Comparison of ENCODE assay signal across 23 cellular contexts in the genomic region with DNA sequence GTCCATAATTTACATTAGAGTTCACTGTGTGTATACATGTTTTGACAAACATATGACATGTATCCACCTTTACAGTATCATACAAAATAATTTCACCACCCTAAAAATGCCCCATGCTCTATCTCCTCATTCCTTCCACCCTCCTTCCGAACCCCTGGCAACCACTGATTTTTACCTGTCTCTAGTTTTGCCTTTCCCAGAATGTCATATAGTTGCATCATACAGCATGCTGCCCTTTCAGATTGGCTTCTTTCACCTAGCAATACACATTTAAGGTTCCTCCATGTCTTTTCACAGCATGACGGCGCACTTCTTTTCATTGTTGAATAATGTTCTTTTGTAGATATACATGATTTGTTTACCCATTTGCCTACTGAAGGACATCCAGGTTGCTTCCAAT. TPM values are rescaled to one million over a fixed set of nuclear protein-coding genes. Genes with fewer than 3 reads are reported as not detected.
DNase-seq lines count a peak whose midpoint lies in the region; ATAC-seq and TF ChIP-seq lines count a peak whose summit lies in the region.
"Had no signal": no experiment of that assay in that cellular context is flagged by ENCODE, and none has a peak within 500 bp of the region (broad histone marks: within the 10 kb centered on the region; RNA-seq: fewer than 3 reads in every experiment).

No MANE protein-coding gene starts in this region.

- ATAC-seq in activated CD4-positive, alpha-beta T cell treated with anti-CD3 and anti-CD28 coated beads for 36 hours: no peak
- ATAC-seq in WTC11 (no peak), left ventricle myocardium superior (no peak), HG03135 (IDR thresholded peaks at IDR 0.05; ENCODE audit: unreplicated experiment) (no peak)
- ATAC-seq: body of pancreas; effector memory CD8-positive, alpha-beta T cell; right cardiac atrium; T-cell had no signal

- no peak overlapping the region for H3K4me3 Mint-ChIP-seq in activated CD4-positive, alpha-beta T cell treated with anti-CD3 and anti-CD28 coated beads for 36 hours
- H3K4me3 Mint-ChIP-seq in WTC11: no peak overlapping the region
- no peak overlapping the region for H3K4me3 Mint-ChIP-seq in osteocyte (ENCODE audit: unreplicated experiment)
- H3K4me3 Mint-ChIP-seq: effector memory CD8-positive, alpha-beta T cell; memory B cell; T-cell had no signal

- H3K4me1 ChIP-seq in HEK293 (ENCODE audit: control insufficient read depth, insufficient read depth, low read length): peaks cover 3% of the 10 kb centered on the region; the same call in 1 of the 2 replicates
- H3K4me1 ChIP-seq: body of pancreas had no signal

- CTCF ChIA-PET in activated CD4-positive, alpha-beta T cell treated with anti-CD3 and anti-CD28 coated beads for 36 hours (lab: Charles Lee): no interaction called here
- CTCF ChIA-PET in HEK293 (lab: Yijun Ruan, JAX): no interaction called here
- CTCF ChIA-PET in WTC11 (lab: Charles Lee): no interaction called here

- peaks cover 29% of the 10 kb centered on the region for H3K4me1 Mint-ChIP-seq in activated CD4-positive, alpha-beta T cell treated with anti-CD3 and anti-CD28 coated beads for 36 hours
- H3K4me1 Mint-ChIP-seq in WTC11: peaks cover 24% of the 10 kb centered on the region
- H3K4me1 Mint-ChIP-seq in osteocyte (ENCODE audit: unreplicated experiment): no peaks in the 10 kb centered on the region

- H3K27me3 Mint-ChIP-seq in activated CD4-positive, alpha-beta T cell treated with anti-CD3 and anti-CD28 coated beads for 36 hours: no peaks in the 10 kb centered on the region
- H3K27me3 Mint-ChIP-seq in WTC11 (ENCODE audit: low read depth) (no peaks in the 10 kb centered on the region; the same call in 1 of the 2 replicates), osteocyte (ENCODE audit: unreplicated experiment) (no peaks in the 10 kb centered on the region)
- H3K27me3 Mint-ChIP-seq: effector memory CD8-positive, alpha-beta T cell; memory B cell; T-cell had no signal

- no peak overlapping the region for H3K27ac ChIP-seq in HEK293 (ENCODE audit: extremely low read depth, low read depth, low read length)
- H3K27ac ChIP-seq: body of pancreas, C4-2B had no signal

- H3K4me3 ChIP-seq in HEK293 (ENCODE audit: low read depth, low read length): no peak overlapping the region
- H3K4me3 ChIP-seq: body of pancreas had no signal

- H3K27ac Mint-ChIP-seq in activated CD4-positive, alpha-beta T cell treated with anti-CD3 and anti-CD28 coated beads for 36 hours: peak overlapping the region; percentile 89
- H3K27ac Mint-ChIP-seq in WTC11 (peak overlapping the region; percentile 79), osteocyte (ENCODE audit: unreplicated experiment) (peak overlapping the region; percentile 1)
- H3K27ac Mint-ChIP-seq: memory B cell, T-cell had no signal

- H3K9me3 ChIP-seq in HEK293 (ENCODE audit: control insufficient read depth, insufficient read depth, low read depth, low read length): no peaks in the 10 kb centered on the region
- H3K9me3 ChIP-seq: body of pancreas had no signal

- H3K9me3 Mint-ChIP-seq in activated CD4-positive, alpha-beta T cell treated with anti-CD3 and anti-CD28 coated beads for 36 hours (ENCODE audit: low read depth): no peaks in the 10 kb centered on the region
- H3K9me3 Mint-ChIP-seq in WTC11 (no peaks in the 10 kb centered on the region), osteocyte (ENCODE audit: unreplicated experiment) (no peaks in the 10 kb centered on the region)
- H3K9me3 Mint-ChIP-seq: effector memory CD8-positive, alpha-beta T cell; memory B cell; T-cell had no signal

- POLR2A ChIA-PET in activated CD4-positive, alpha-beta T cell treated with anti-CD3 and anti-CD28 coated beads for 36 hours (lab: Charles Lee): no interaction called here
- POLR2A ChIA-PET in HEK293 (lab: Yijun Ruan, JAX): no interaction called here
- POLR2A ChIA-PET in WTC11 (lab: Charles Lee): no interaction called here

- peak; percentile 14 for DNase-seq in activated CD4-positive, alpha-beta T cell treated with anti-CD3 and anti-CD28 coated beads for 36 hours
- no peak for DNase-seq in activated CD4-positive, alpha-beta T cell treated with anti-CD3 and anti-CD28 coated beads, Interleukin-2, amount 50 U/mL, for 1 hour
- DNase-seq in WTC11 (ENCODE audit: low spot score) (no peak), osteocyte (ENCODE audit: extremely low spot score, unreplicated experiment) (no peak), GDM1 (lab: John Stamatoyannopoulos, UW) (no peak), left ventricle myocardium superior (no peak)
- DNase-seq: activated naive CD4-positive, alpha-beta T cell treated with anti-CD3 and anti-CD28 coated beads, Interleukin-2, amount 50 U/mL, for 16 hours; body of pancreas; effector memory CD8-positive, alpha-beta T cell; GF-D8; Kasumi-1; NCI-H1092 treated with DMSO at 0.1 percent for 48 hours; NCI-H2029; NCI-H526 treated with DMSO at 0.1 percent for 48 hours; occipital lobe; right cardiac atrium; SHP77; stimulated activated CD4-positive, alpha-beta T cell treated with anti-CD3 and anti-CD28 coated beads, Interleukin-15, amount 100 ng/mL, for 24 hours; T-cell had no signal

- TF ChIP-seq CTCF in HEK293 (tag by site-specific recombination; IDR thresholded peaks at IDR 0.05) (no peak), WTC11 (IDR thresholded peaks at IDR 0.05) (no peak), osteocyte (IDR thresholded peaks at IDR 0.05) (no peak)

- peaks cover 42% of the 10 kb centered on the region for H3K36me3 Mint-ChIP-seq in activated CD4-positive, alpha-beta T cell treated with anti-CD3 and anti-CD28 coated beads for 36 hours (ENCODE audit: low read depth)
- peaks cover 43% of the 10 kb centered on the region for H3K36me3 Mint-ChIP-seq in WTC11
- H3K36me3 Mint-ChIP-seq in osteocyte (ENCODE audit: unreplicated experiment): peaks cover 13% of the 10 kb centered on the region

- intact Hi-C loops in activated CD4-positive, alpha-beta T cell treated with anti-CD3 and anti-CD28 coated beads for 36 hours (cut with DNase I, micrococcal nuclease): no loop called here
- intact Hi-C loops in left ventricle myocardium superior (cut with micrococcal nuclease): no loop called here

- peaks cover 27 to 49% of the 10 kb centered on the region in 2 experiments for H3K36me3 ChIP-seq in HEK293 (ENCODE audit: control insufficient read depth in 2 of 2, insufficient read depth in 1 of 2, low read length in 2 of 2)

TF ChIP-seq in HEK293, 187 proteins besides CTCF, POLR2A, EP300 and RAD21:
- 0 out of 2 replicates have a peak, but pooled peaks have one; percentile 16 for TF ChIP-seq ZNF600 (tag by site-specific recombination; IDR thresholded peaks at IDR 0.05)
- TF ChIP-seq, protein P1, sequence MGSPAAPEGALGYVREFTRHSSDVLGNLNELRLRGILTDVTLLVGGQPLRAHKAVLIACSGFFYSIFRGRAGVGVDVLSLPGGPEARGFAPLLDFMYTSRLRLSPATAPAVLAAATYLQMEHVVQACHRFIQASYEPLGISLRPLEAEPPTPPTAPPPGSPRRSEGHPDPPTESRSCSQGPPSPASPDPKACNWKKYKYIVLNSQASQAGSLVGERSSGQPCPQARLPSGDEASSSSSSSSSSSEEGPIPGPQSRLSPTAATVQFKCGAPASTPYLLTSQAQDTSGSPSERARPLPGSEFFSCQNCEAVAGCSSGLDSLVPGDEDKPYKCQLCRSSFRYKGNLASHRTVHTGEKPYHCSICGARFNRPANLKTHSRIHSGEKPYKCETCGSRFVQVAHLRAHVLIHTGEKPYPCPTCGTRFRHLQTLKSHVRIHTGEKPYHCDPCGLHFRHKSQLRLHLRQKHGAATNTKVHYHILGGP (tag by site-specific recombination; IDR thresholded peaks at IDR 0.05): no peak

TF ChIP-seq in WTC11, 78 proteins besides CTCF, POLR2A, EP300 and RAD21:
- TF ChIP-seq, protein P2, sequence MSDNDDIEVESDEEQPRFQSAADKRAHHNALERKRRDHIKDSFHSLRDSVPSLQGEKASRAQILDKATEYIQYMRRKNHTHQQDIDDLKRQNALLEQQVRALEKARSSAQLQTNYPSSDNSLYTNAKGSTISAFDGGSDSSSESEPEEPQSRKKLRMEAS (CRISPR knock-in tag; IDR thresholded peaks at IDR 0.05): peak; percentile 33; the same call in 1 of the 2 replicates
- TF ChIP-seq, protein P3, sequence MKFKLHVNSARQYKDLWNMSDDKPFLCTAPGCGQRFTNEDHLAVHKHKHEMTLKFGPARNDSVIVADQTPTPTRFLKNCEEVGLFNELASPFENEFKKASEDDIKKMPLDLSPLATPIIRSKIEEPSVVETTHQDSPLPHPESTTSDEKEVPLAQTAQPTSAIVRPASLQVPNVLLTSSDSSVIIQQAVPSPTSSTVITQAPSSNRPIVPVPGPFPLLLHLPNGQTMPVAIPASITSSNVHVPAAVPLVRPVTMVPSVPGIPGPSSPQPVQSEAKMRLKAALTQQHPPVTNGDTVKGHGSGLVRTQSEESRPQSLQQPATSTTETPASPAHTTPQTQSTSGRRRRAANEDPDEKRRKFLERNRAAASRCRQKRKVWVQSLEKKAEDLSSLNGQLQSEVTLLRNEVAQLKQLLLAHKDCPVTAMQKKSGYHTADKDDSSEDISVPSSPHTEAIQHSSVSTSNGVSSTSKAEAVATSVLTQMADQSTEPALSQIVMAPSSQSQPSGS (CRISPR knock-in tag; IDR thresholded peaks at IDR 0.05; ENCODE audit: borderline replicate concordance, low read depth): no peak
- TF ChIP-seq GABPB1 (CRISPR knock-in tag; IDR thresholded peaks at IDR 0.05): peak; percentile 91

RNA-seq across cellular contexts. Expression of a gene that starts 10.4 kb away (rescaled TPM):
- total RNA-seq in activated CD4-positive, alpha-beta T cell treated with anti-CD3 and anti-CD28 coated beads for 36 hours: 100 to 1,000 TPM; 189 to 191 TPM
- 220 to 253 TPM (median 228 TPM) in 3 replicates for total RNA-seq in WTC11 (2021)
- 73.8 and 76.6 TPM in 2 replicates for total RNA-seq in osteocyte
- total RNA-seq in left ventricle myocardium superior: 98.6 TPM

Comparison
In these comparisons a context has a peak if more than half of its experiments do, and no peak if none do; other contexts are left out.
1. H3K27ac Mint-ChIP-seq: peak in every context shown above with its lines; median percentile 89 in activated CD4-positive, alpha-beta T cell treated with anti-CD3 and anti-CD28 coated beads for 36 hours; 79 in WTC11; 1 in osteocyte.